In the genomic region with DNA sequence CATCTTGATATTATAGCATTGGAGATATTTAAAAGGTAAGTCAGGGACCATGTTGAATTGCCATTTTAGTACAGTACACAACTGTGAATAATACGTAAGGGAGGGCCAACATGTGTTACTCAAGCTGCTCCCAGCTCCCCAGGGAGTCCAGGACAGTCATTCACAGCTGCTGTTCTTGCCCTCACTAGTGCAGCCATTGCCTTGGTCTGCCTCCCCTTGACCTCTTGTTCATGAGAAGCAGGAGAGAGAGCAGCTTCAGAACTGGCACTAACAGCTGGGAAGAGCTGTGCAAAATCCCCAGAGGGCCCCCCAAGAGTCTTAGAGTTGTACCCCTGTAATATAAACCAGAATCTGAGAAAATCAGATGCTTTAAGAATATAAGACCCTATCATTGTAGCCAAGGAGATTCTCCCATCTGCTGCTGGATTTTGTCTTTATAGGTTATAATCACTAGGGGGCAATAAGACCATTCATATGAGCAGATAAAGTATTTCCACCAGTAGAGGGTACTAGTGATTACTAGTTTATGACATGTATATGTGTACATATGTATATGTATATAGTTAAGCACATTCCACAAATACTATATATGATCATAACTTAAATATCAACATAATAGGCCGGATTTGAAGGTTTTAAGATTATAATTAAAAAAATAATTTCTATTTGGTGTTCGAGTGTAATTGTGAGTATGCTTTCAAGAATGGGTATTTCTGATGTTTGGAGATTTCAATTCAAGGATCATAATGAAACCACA, we compare ENCODE assay signal across 8 cellular contexts. TPM values are rescaled to one million over a fixed set of nuclear protein-coding genes. Genes with fewer than 3 reads are reported as not detected.
DNase-seq lines count a peak whose midpoint lies in the region; ATAC-seq, FAIRE-seq and TF ChIP-seq lines count a peak whose summit lies in the region.

No MANE protein-coding gene starts in this region.

- POLR2A ChIA-PET in HEK293 (lab: Yijun Ruan, JAX) = no interaction called here

- CTCF ChIA-PET in HEK293 (lab: Yijun Ruan, JAX) = interaction anchor here (0.6 to 1.5 kb wide), 13 partner anchors 12 to 925 kb away, joined by 3 to 7 read pairs (median 3); no protein-coding TSS in a partner anchor

- FAIRE-seq in G401.6 (lab: Jason Lieb, UNC) = peak; percentile 95

- DNase-seq in NCI-H2107 treated with DMSO at 0.1 percent for 48 hours (lab: John Stamatoyannopoulos, UW; ENCODE audit: unreplicated experiment) (peak; percentile 89), Right ventricle myocardium superior (no peak), sciatic nerve (ENCODE audit: low spot score) (no peak), HuH-7.5 (ENCODE audit: low spot score) (no peak)

- H3K36me3 ChIP-seq in HEK293 (ENCODE audit: control insufficient read depth in 2 of 2, insufficient read depth in 1 of 2, low read length in 2 of 2) = peaks cover 0 to 8% of the 10 kb centered on the region in 2 experiments; a peak in 2 of 3 replicates

- H3K4me3 ChIP-seq in HEK293 (ENCODE audit: low read depth, low read length) (no peak overlapping the region), WI38 (ENCODE audit: low read depth, low read length) (no peak overlapping the region)

- peak; percentile 64 for ATAC-seq in Right ventricle myocardium superior (ENCODE audit: poor library complexity)
- ATAC-seq in sciatic nerve = peak; percentile 71
- ATAC-seq in HG02571 (IDR thresholded peaks at IDR 0.05; ENCODE audit: unreplicated experiment) = no peak

- TF ChIP-seq CTCF in HEK293 (tag by site-specific recombination; IDR thresholded peaks at IDR 0.05) (peak; percentile 70), WI38 (IDR thresholded peaks at IDR 0.05; ENCODE audit: low read depth, low read length) (peak; percentile 51; the same call in 1 of the 2 replicates)

- no peak overlapping the region for H3K27ac ChIP-seq in HEK293 (ENCODE audit: extremely low read depth, low read depth, low read length)

- no peaks in the 10 kb centered on the region for H3K4me1 ChIP-seq in HEK293 (ENCODE audit: control insufficient read depth, insufficient read depth, low read length)

- no peaks in the 10 kb centered on the region for H3K9me3 ChIP-seq in HEK293 (ENCODE audit: control insufficient read depth, insufficient read depth, low read depth, low read length)

- intact Hi-C loops in Right ventricle myocardium superior (cut with DNase I) (loop anchor here (10.0 kb wide), 1 partner anchor 335 kb away; a partner anchor contains a TSS), sciatic nerve (cut with DNase I) (no loop called here)

TF ChIP-seq in HEK293, 187 proteins besides CTCF, POLR2A, EP300 and RAD21:
- TF ChIP-seq ZNF660 (tag by site-specific recombination; IDR thresholded peaks at IDR 0.05) = peak; percentile 61; the same call in 1 of the 2 replicates
- no peak for TF ChIP-seq GLIS2 (tag by site-specific recombination; IDR thresholded peaks at IDR 0.05)
- TF ChIP-seq ZFP69B (tag by site-specific recombination; IDR thresholded peaks at IDR 0.05) = no peak
- TF ChIP-seq ZNF624 (tag by site-specific recombination; IDR thresholded peaks at IDR 0.05) = no peak
- TF ChIP-seq ZBTB48 (tag by site-specific recombination; IDR thresholded peaks at IDR 0.05) = 0 out of 2 replicates have a peak, but pooled peaks have one; percentile 39
- TF ChIP-seq, protein P1, sequence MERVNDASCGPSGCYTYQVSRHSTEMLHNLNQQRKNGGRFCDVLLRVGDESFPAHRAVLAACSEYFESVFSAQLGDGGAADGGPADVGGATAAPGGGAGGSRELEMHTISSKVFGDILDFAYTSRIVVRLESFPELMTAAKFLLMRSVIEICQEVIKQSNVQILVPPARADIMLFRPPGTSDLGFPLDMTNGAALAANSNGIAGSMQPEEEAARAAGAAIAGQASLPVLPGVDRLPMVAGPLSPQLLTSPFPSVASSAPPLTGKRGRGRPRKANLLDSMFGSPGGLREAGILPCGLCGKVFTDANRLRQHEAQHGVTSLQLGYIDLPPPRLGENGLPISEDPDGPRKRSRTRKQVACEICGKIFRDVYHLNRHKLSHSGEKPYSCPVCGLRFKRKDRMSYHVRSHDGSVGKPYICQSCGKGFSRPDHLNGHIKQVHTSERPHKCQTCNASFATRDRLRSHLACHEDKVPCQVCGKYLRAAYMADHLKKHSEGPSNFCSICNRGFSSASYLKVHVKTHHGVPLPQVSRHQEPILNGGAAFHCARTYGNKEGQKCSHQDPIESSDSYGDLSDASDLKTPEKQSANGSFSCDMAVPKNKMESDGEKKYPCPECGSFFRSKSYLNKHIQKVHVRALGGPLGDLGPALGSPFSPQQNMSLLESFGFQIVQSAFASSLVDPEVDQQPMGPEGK (tag by site-specific recombination; IDR thresholded peaks at IDR 0.05) = no peak
- no peak for TF ChIP-seq ZNF2 (tag by site-specific recombination; IDR thresholded peaks at IDR 0.05)
- no peak for TF ChIP-seq ZNF324 (tag by site-specific recombination; IDR thresholded peaks at IDR 0.05)
- TF ChIP-seq REPIN1 (tag by site-specific recombination; IDR thresholded peaks at IDR 0.05; ENCODE audit: low read depth) = no peak
- TF ChIP-seq PRDM1 (tag by site-specific recombination; IDR thresholded peaks at IDR 0.05) = no peak
- TF ChIP-seq KLF10 (tag by site-specific recombination; IDR thresholded peaks at IDR 0.05) = 0 out of 2 replicates have a peak, but pooled peaks have one; percentile 22
- TF ChIP-seq ZNF654 (tag by site-specific recombination; IDR thresholded peaks at IDR 0.05; ENCODE audit: low read depth) = peak; percentile 64
- no peak for TF ChIP-seq ZEB2 (tag by site-specific recombination; IDR thresholded peaks at IDR 0.05)
- no peak for TF ChIP-seq ZFP3 (tag by site-specific recombination; IDR thresholded peaks at IDR 0.05; ENCODE audit: low read depth)
- TF ChIP-seq SP7 (tag by site-specific recombination; IDR thresholded peaks at IDR 0.05) = peak; percentile 18; the same call in 1 of the 2 replicates

RNA-seq across cellular contexts. Expression of a gene that starts 16.6 kb away (rescaled TPM):
- total RNA-seq in Right ventricle myocardium superior = 5.3 TPM
- 7.7 TPM for total RNA-seq in sciatic nerve

RNA-seq across cellular contexts. Expression of a gene that starts 17.0 kb away (rescaled TPM):
- total RNA-seq in Right ventricle myocardium superior = 310 TPM
- total RNA-seq in sciatic nerve = 283 TPM

RNA-seq across cellular contexts. Expression of a gene that starts 52.0 kb away (rescaled TPM):
- not detected for total RNA-seq in Right ventricle myocardium superior
- total RNA-seq in sciatic nerve = not detected
